In the genomic region with DNA sequence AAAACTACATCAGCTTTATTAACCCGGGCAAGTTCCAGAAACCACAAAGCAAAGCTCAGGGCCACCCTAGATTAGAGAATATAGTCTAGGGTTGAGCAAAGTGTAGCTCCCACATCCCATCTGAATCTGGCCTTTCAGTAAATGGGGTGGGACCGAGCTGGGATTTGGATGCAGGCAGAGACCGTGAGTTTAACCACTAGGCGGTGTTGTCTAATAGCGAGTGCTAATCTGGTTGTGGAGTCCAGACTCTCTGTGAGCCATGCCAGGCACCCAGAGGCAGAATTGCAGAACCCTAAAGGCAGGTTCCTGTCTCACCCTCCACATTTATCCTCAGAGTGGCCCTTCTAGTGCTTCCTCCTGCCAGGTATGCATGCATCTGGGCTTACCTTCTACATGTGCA, we compare ENCODE assay signal across 8 cellular contexts.
A peak's percentile ranks its signal among the peaks of the same experiment; 100 is the strongest.
DNase-seq lines count a peak whose midpoint lies in the region; TF ChIP-seq lines count a peak whose summit lies in the region.

No MANE protein-coding gene starts in this region.

- TF ChIP-seq CTCF in VCaP (conservative IDR thresholded peaks at IDR 0.05): peak; percentile 88
- peak in 21 of 56 donors; percentile 8 to 44 (median 23) for TF ChIP-seq CTCF in dorsolateral prefrontal cortex (IDR thresholded peaks at IDR 0.05 in 54 of 56, conservative IDR thresholded peaks at IDR 0.05 in 2 of 56; ENCODE audit: low read depth in 1 of 56, partially characterized antibody in 56 of 56)

- CTCF ChIA-PET in activated naive CD4-positive, alpha-beta T cell treated with anti-CD3 and anti-CD28 coated beads for 36 hours (lab: Charles Lee): interaction anchor here (0.7 kb wide), 1 partner anchor 10 kb away, joined by 3 read pairs; no protein-coding TSS in a partner anchor
- CTCF ChIA-PET in activated naive CD4-positive, alpha-beta T cell treated with anti-CD3 and anti-CD28 coated beads, Interleukin-2, amount 10 ng/mL, durations not matched to agents 7 days and 5 days (lab: Charles Lee): no interaction called here

- H3K4me3 ChIP-seq in dorsolateral prefrontal cortex: no peak overlapping the region

- H3K27ac ChIP-seq in VCaP (no peak overlapping the region), dorsolateral prefrontal cortex (no peak overlapping the region)

- no peaks in the 10 kb centered on the region for H3K4me1 Mint-ChIP-seq in activated naive CD4-positive, alpha-beta T cell treated with anti-CD3 and anti-CD28 coated beads for 36 hours (ENCODE audit: low read depth)
- no peaks in the 10 kb centered on the region for H3K4me1 Mint-ChIP-seq in activated naive CD4-positive, alpha-beta T cell treated with anti-CD3 and anti-CD28 coated beads, Interleukin-2, amount 10 ng/mL, durations not matched to agents 7 days and 5 days

- peak; percentile 9 for DNase-seq in activated naive CD4-positive, alpha-beta T cell treated with anti-CD3 and anti-CD28 coated beads for 36 hours
- no peak for DNase-seq in activated naive CD4-positive, alpha-beta T cell treated with anti-CD3 and anti-CD28 coated beads, Interleukin-2, amount 10 ng/mL, durations not matched to agents 7 days and 5 days
- DNase-seq in HuH-7.5 (ENCODE audit: low spot score) (peak; percentile 32), lung microvascular endothelial cell (ENCODE audit: low read depth in 2 of 2) (peak; percentile 37 to 71), dorsolateral prefrontal cortex (no peak), posterior cingulate gyrus (no peak)
- DNase-seq in stimulated activated CD4-positive, alpha-beta T cell treated with anti-CD3 and anti-CD28 coated beads, Interleukin-4, amount 100 ng/mL, for 24 hours: no peak

- H3K27me3 ChIP-seq in dorsolateral prefrontal cortex: no peaks in the 10 kb centered on the region

- no peak overlapping the region for H3K4me3 Mint-ChIP-seq in activated naive CD4-positive, alpha-beta T cell treated with anti-CD3 and anti-CD28 coated beads for 36 hours
- no peak overlapping the region for H3K4me3 Mint-ChIP-seq in activated naive CD4-positive, alpha-beta T cell treated with anti-CD3 and anti-CD28 coated beads, Interleukin-2, amount 10 ng/mL, durations not matched to agents 7 days and 5 days

- H3K27ac Mint-ChIP-seq in activated naive CD4-positive, alpha-beta T cell treated with anti-CD3 and anti-CD28 coated beads for 36 hours: no peak overlapping the region
- H3K27ac Mint-ChIP-seq in activated naive CD4-positive, alpha-beta T cell treated with anti-CD3 and anti-CD28 coated beads, Interleukin-2, amount 10 ng/mL, durations not matched to agents 7 days and 5 days: no peak overlapping the region

- no peaks in the 10 kb centered on the region for H3K27me3 Mint-ChIP-seq in activated naive CD4-positive, alpha-beta T cell treated with anti-CD3 and anti-CD28 coated beads for 36 hours (ENCODE audit: low read depth)
- H3K27me3 Mint-ChIP-seq in activated naive CD4-positive, alpha-beta T cell treated with anti-CD3 and anti-CD28 coated beads, Interleukin-2, amount 10 ng/mL, durations not matched to agents 7 days and 5 days: no peaks in the 10 kb centered on the region

- intact Hi-C loops in activated naive CD4-positive, alpha-beta T cell treated with anti-CD3 and anti-CD28 coated beads for 36 hours (cut with micrococcal nuclease): loop anchor here (10.0 kb wide), 1 partner anchor 263 kb away; no protein-coding TSS in a partner anchor
- intact Hi-C loops in dorsolateral prefrontal cortex (cut with DNase I): no loop called here
- intact Hi-C loops in posterior cingulate gyrus (cut with DNase I): no loop called here

- no peaks in the 10 kb centered on the region for H3K9me3 Mint-ChIP-seq in activated naive CD4-positive, alpha-beta T cell treated with anti-CD3 and anti-CD28 coated beads for 36 hours
- no peaks in the 10 kb centered on the region for H3K9me3 Mint-ChIP-seq in activated naive CD4-positive, alpha-beta T cell treated with anti-CD3 and anti-CD28 coated beads, Interleukin-2, amount 10 ng/mL, durations not matched to agents 7 days and 5 days

- H3K36me3 Mint-ChIP-seq in activated naive CD4-positive, alpha-beta T cell treated with anti-CD3 and anti-CD28 coated beads for 36 hours (ENCODE audit: low read depth): no peaks in the 10 kb centered on the region
- no peaks in the 10 kb centered on the region for H3K36me3 Mint-ChIP-seq in activated naive CD4-positive, alpha-beta T cell treated with anti-CD3 and anti-CD28 coated beads, Interleukin-2, amount 10 ng/mL, durations not matched to agents 7 days and 5 days

Comparison
In these comparisons a context has a peak if more than half of its experiments do, and no peak if none do; other contexts are left out.
1. DNase-seq: peak in activated naive CD4-positive, alpha-beta T cell treated with anti-CD3 and anti-CD28 coated beads for 36 hours (single experiment), HuH-7.5 (single experiment) and lung microvascular endothelial cell (2 of 2); none in activated naive CD4-positive, alpha-beta T cell treated with anti-CD3 and anti-CD28 coated beads, Interleukin-2, amount 10 ng/mL, durations not matched to agents 7 days and 5 days (single experiment), dorsolateral prefrontal cortex (0 of 10), posterior cingulate gyrus (0 of 10) and stimulated activated CD4-positive, alpha-beta T cell treated with anti-CD3 and anti-CD28 coated beads, Interleukin-4, amount 100 ng/mL, for 24 hours (single experiment).